ENCODE assay signal across 10 cellular contexts in genomic region chr15:68431037-68431791, GRCh38. TPM values are rescaled to one million over a fixed set of nuclear protein-coding genes. Genes with fewer than 3 reads are reported as not detected.
A peak's percentile ranks its signal among the peaks of the same experiment; 100 is the strongest.
DNase-seq lines count a peak whose midpoint lies in the region; ATAC-seq and TF ChIP-seq lines count a peak whose summit lies in the region.
"Had no signal": no experiment of that assay in that cellular context is flagged by ENCODE, and none has a peak within 500 bp of the region (broad histone marks: within the 10 kb centered on the region; RNA-seq: fewer than 3 reads in every experiment).

No MANE protein-coding gene starts in this region.

- H3K27me3 ChIP-seq in A673 (replicated peaks; ENCODE audit: insufficient read depth, low read depth, low read length, poor library complexity) (peaks cover 66% of the 10 kb centered on the region), muscle layer of duodenum (ENCODE audit: low read depth, low read length) (peaks cover 28% of the 10 kb centered on the region)

- POLR2A ChIA-PET in A673 (lab: Charles Lee; ENCODE audit: low non-redundant PET), result no interaction called here

- ATAC-seq in GM18511 (IDR thresholded peaks at IDR 0.05; ENCODE audit: unreplicated experiment), result no peak
- ATAC-seq in GM18502 (IDR thresholded peaks at IDR 0.05; ENCODE audit: poor library complexity, unreplicated experiment), result no peak

- peak overlapping the region; percentile 38 for H3K4me3 ChIP-seq in A673 (ENCODE audit: low read depth, low read length, poor library complexity, severe bottlenecking)
- peak overlapping the region; percentile 28 for H3K4me3 ChIP-seq in NB4 (ENCODE audit: low read depth, low read length)
- H3K4me3 ChIP-seq in fibroblast of mammary gland (ENCODE audit: control insufficient read depth, low read depth, low read length), result peak overlapping the region; percentile 35
- peak overlapping the region; percentile 52 to 57 for H3K4me3 ChIP-seq in muscle layer of duodenum (ENCODE audit: low read depth in 1 of 2, low read length in 2 of 2)
- H3K4me3 ChIP-seq: HAP-1 had no signal

- TF ChIP-seq POLR2A in NB4 (IDR thresholded peaks at IDR 0.05; ENCODE audit: extremely low read depth, insufficient read length), result no peak

- H3K4me1 ChIP-seq in A673 (ENCODE audit: insufficient read depth, low read length, poor library complexity, severe bottlenecking) (peaks cover 13% of the 10 kb centered on the region), muscle layer of duodenum (ENCODE audit: control insufficient read depth in 1 of 2, insufficient read depth in 2 of 2, low read length in 2 of 2) (peaks cover 0 to 15% of the 10 kb centered on the region in 2 donors)
- H3K4me1 ChIP-seq: HAP-1 had no signal

- CTCF ChIA-PET in A673 (lab: Charles Lee), result no interaction called here

- TF ChIP-seq CTCF in A673 (conservative IDR thresholded peaks at IDR 0.05; ENCODE audit: low read depth, low read length) (no peak), NB4 (IDR thresholded peaks at IDR 0.05; ENCODE audit: low read depth, low read length) (no peak), fibroblast of mammary gland (conservative IDR thresholded peaks at IDR 0.05; ENCODE audit: control insufficient read depth, insufficient read depth, low read depth, low read length) (no peak)

- DNase-seq in A673 (ENCODE audit: low spot score) (peak; percentile 27), NB4 (ENCODE audit: low read depth) (no peak), fibroblast of mammary gland (ENCODE audit: low read depth) (no peak), NCI-H2196 (lab: John Stamatoyannopoulos, UW; ENCODE audit: unreplicated experiment) (no peak), NCI-H510A (lab: John Stamatoyannopoulos, UW) (no peak)
- DNase-seq: midbrain had no signal

- no TSS peak for BruUV-seq in A673 (replicated peaks; lab: Mats Ljungman, UMichigan)

- no peaks in the 10 kb centered on the region for H3K9me3 ChIP-seq in A673 (ENCODE audit: low read depth, low read length, poor library complexity, severe bottlenecking)
- no peaks in the 10 kb centered on the region for H3K9me3 ChIP-seq in muscle layer of duodenum (ENCODE audit: control insufficient read depth in 1 of 2, low read length in 2 of 2)
- H3K9me3 ChIP-seq: HAP-1 had no signal

- H3K36me3 ChIP-seq in A673 (ENCODE audit: insufficient read depth, low read length, poor library complexity, severe bottlenecking), result no peaks in the 10 kb centered on the region
- no peaks in the 10 kb centered on the region for H3K36me3 ChIP-seq in muscle layer of duodenum (ENCODE audit: control insufficient read depth in 1 of 2, insufficient read depth in 2 of 2, low read length in 2 of 2)
- H3K36me3 ChIP-seq: HAP-1 had no signal

- intact Hi-C loops in A673 (cut with micrococcal nuclease; ENCODE audit: unreplicated experiment), result no loop called here

- H3K27ac ChIP-seq in A673 (ENCODE audit: low read depth, low read length, poor library complexity, severe bottlenecking) (no peak overlapping the region), muscle layer of duodenum (ENCODE audit: low read length) (no peak overlapping the region)

RNA-seq across cellular contexts. Expression of gene ITGA11, which starts 0.7 kb away (rescaled TPM):
- 0.17 and 0.45 TPM in 2 replicates for total RNA-seq in A673 (2021)
